ENCODE assay signal across 15 cellular contexts in genomic region chr12:31578632-31579031, GRCh38. TPM values are rescaled to one million over a fixed set of nuclear protein-coding genes. Genes with fewer than 3 reads are reported as not detected.
A peak's percentile ranks its signal among the peaks of the same experiment; 100 is the strongest.
DNase-seq lines count a peak whose midpoint lies in the region; ATAC-seq, FAIRE-seq and TF ChIP-seq lines count a peak whose summit lies in the region.
"Had no signal": no experiment of that assay in that cellular context is flagged by ENCODE, and none has a peak within 500 bp of the region (broad histone marks: within the 10 kb centered on the region; RNA-seq: fewer than 3 reads in every experiment).

No MANE protein-coding gene starts in this region.

- no peak for TF ChIP-seq CTCF in heart left ventricle (IDR thresholded peaks at IDR 0.05)
- no peak for TF ChIP-seq CTCF in left ventricle myocardium inferior (IDR thresholded peaks at IDR 0.05; ENCODE audit: borderline replicate concordance)
- TF ChIP-seq CTCF in GM13976 (IDR thresholded peaks at IDR 0.05; ENCODE audit: borderline replicate concordance, control extremely low read depth, extremely low read depth, insufficient read depth, missing control alignments) = no peak
- TF ChIP-seq CTCF in Calu3 (IDR thresholded peaks at IDR 0.05; ENCODE audit: unreplicated experiment) = no peak

- BruUV-seq in Calu3 (replicated peaks; lab: Mats Ljungman, UMichigan) = no TSS peak

- DNase-seq in heart left ventricle = no peak
- no peak for DNase-seq in left ventricle myocardium inferior
- peak; percentile 74 for DNase-seq in RCC 7860 (ENCODE audit: low spot score)
- DNase-seq in left cardiac atrium = peak; percentile 39
- no peak for DNase-seq in NCI-H748 treated with DMSO at 0.1 percent for 48 hours (lab: John Stamatoyannopoulos, UW)
- no peak for DNase-seq in GM13976 (ENCODE audit: low spot score)
- DNase-seq in stimulated activated naive CD8-positive, alpha-beta T cell treated with anti-CD3 and anti-CD28 coated beads, Interleukin-15, Interleukin-2, amounts not matched to agents 100 U/mL and 50 U/mL, for 24 hours = no peak
- no peak for DNase-seq in Calu3
- DNase-seq: activated CD8-positive, alpha-beta memory T cell treated with anti-CD3 and anti-CD28 coated beads, Interleukin-2, amount 50 U/mL, for 48 hours; aorta; NCI-H1930; pancreas; Peyer's patch; upper lobe of right lung had no signal

- H3K4me1 ChIP-seq in heart left ventricle (peaks cover 5 to 39% (median 23%) of the 10 kb centered on the region in 12 donors), left ventricle myocardium inferior (peaks cover 52% of the 10 kb centered on the region)
- H3K4me1 ChIP-seq: Peyer's patch, upper lobe of right lung had no signal

- FAIRE-seq in RCC 7860 (lab: Jason Lieb, UNC) = peak; percentile 96
- FAIRE-seq: G401.6, pancreas had no signal

- no peaks in the 10 kb centered on the region for H3K36me3 ChIP-seq in heart left ventricle
- no peaks in the 10 kb centered on the region for H3K36me3 ChIP-seq in left ventricle myocardium inferior
- H3K36me3 ChIP-seq: pancreas, Peyer's patch, upper lobe of right lung had no signal

- no peak overlapping the region for H3K27ac Mint-ChIP-seq in Calu3 (ENCODE audit: unreplicated experiment)

- H3K9me3 ChIP-seq in heart left ventricle (no peaks in the 10 kb centered on the region), left ventricle myocardium inferior (replicated peaks) (no peaks in the 10 kb centered on the region)
- H3K9me3 ChIP-seq: pancreas, Peyer's patch, upper lobe of right lung had no signal

- H3K4me3 ChIP-seq in heart left ventricle (no peak overlapping the region), left ventricle myocardium inferior (no peak overlapping the region)
- H3K4me3 ChIP-seq: pancreas, Peyer's patch, upper lobe of right lung had no signal

- intact Hi-C loops in heart left ventricle (cut with DNase I) = no loop called here
- intact Hi-C loops in left ventricle myocardium inferior (cut with micrococcal nuclease) = no loop called here
- intact Hi-C loops in left cardiac atrium (cut with DNase I) = no loop called here
- intact Hi-C loops in Calu3 (cut with micrococcal nuclease; ENCODE audit: unreplicated experiment) = no loop called here

- H3K27me3 Mint-ChIP-seq in Calu3 (ENCODE audit: unreplicated experiment) = no peaks in the 10 kb centered on the region

- WGBS in heart left ventricle, 4 donors = 35 to 47% (median 39%) methylated on average over 2 of the region's 2 CpGs

- peak; percentile 18 to 78 (median 54) for ATAC-seq in heart left ventricle
- peak; percentile 59 to 77 for ATAC-seq in left cardiac atrium
- no peak for ATAC-seq in stimulated activated naive CD8-positive, alpha-beta T cell treated with anti-CD3 and anti-CD28 coated beads, Interleukin-15, Interleukin-2, amounts not matched to agents 100 U/mL and 50 U/mL, for 24 hours
- ATAC-seq: upper lobe of right lung had no signal

- no peaks in the 10 kb centered on the region for H3K4me1 Mint-ChIP-seq in Calu3 (ENCODE audit: low read depth, unreplicated experiment)

- CTCF ChIA-PET in Calu3 (lab: Charles Lee) = interaction anchor here (1.1 kb wide), 1 partner anchor 12 kb away, joined by 3 read pairs; no protein-coding TSS in a partner anchor

- H3K27ac ChIP-seq in heart left ventricle = peak overlapping the region in 1 of 12 donors; percentile 37
- no peak overlapping the region for H3K27ac ChIP-seq in left ventricle myocardium inferior (replicated peaks)
- H3K27ac ChIP-seq: pancreas, Peyer's patch, upper lobe of right lung had no signal

- H3K9me3 Mint-ChIP-seq in Calu3 (ENCODE audit: low read depth, unreplicated experiment) = no peaks in the 10 kb centered on the region

- H3K27me3 ChIP-seq in heart left ventricle (no peaks in the 10 kb centered on the region), left ventricle myocardium inferior (ENCODE audit: low read depth) (no peaks in the 10 kb centered on the region)
- H3K27me3 ChIP-seq: pancreas, Peyer's patch, upper lobe of right lung had no signal

- in situ Hi-C loops in GM13976 (cut with MboI; ENCODE audit: low sequenced_read_pairs, unreplicated experiment) = loop anchor here (25.0 kb wide), 1 partner anchor 91 kb away; no protein-coding TSS in a partner anchor

- TF ChIP-seq POLR2A in heart left ventricle (IDR thresholded peaks at IDR 0.05) = no peak

- no peaks in the 10 kb centered on the region for H3K36me3 Mint-ChIP-seq in Calu3 (ENCODE audit: insufficient read depth, unreplicated experiment)

- no peak overlapping the region for H3K4me3 Mint-ChIP-seq in Calu3 (ENCODE audit: low read depth, unreplicated experiment)

RNA-seq across cellular contexts. Expression of gene DENND5B, which starts 12.3 kb away (rescaled TPM):
- total RNA-seq in heart left ventricle = 10 to 100 TPM; 32.1 to 58.9 (median 44.0) TPM
- 10 to 100 TPM in 1 of 2 donors, 1 to 10 TPM in 1; 8.2 to 16.7 TPM for polyA plus RNA-seq in heart left ventricle
- total RNA-seq in left ventricle myocardium inferior = 42.9 TPM
- total RNA-seq in left cardiac atrium = 10 to 100 TPM; 28.7 to 33.2 TPM
- total RNA-seq in Calu3 (2022) = 8.0 and 10.2 TPM in 2 replicates

Comparison
In these comparisons a context has a peak if more than half of its experiments do, and no peak if none do; other contexts are left out.
1. DNase-seq: peak in RCC 7860 (single experiment) and left cardiac atrium (single experiment); none in heart left ventricle (0 of 5), left ventricle myocardium inferior (single experiment), NCI-H748 treated with DMSO at 0.1 percent for 48 hours (single experiment), GM13976 (single experiment), stimulated activated naive CD8-positive, alpha-beta T cell treated with anti-CD3 and anti-CD28 coated beads, Interleukin-15, Interleukin-2, amounts not matched to agents 100 U/mL and 50 U/mL, for 24 hours (single experiment) and Calu3 (single experiment).